Comparison of ENCODE assay signal across 10 cellular contexts in genomic region chr9:119365291-119366027, GRCh38. TPM values are rescaled to one million over a fixed set of nuclear protein-coding genes. Genes with fewer than 3 reads are reported as not detected.
DNase-seq lines count a peak whose midpoint lies in the region; ATAC-seq and TF ChIP-seq lines count a peak whose summit lies in the region.
"Had no signal": no experiment of that assay in that cellular context is flagged by ENCODE, and none has a peak within 500 bp of the region (broad histone marks: within the 10 kb centered on the region; RNA-seq: fewer than 3 reads in every experiment).

No MANE protein-coding gene starts in this region.

- H3K27ac ChIP-seq in HEK293 (ENCODE audit: extremely low read depth, low read depth, low read length), result no peak overlapping the region
- no peak overlapping the region for H3K27ac ChIP-seq in OCI-LY3 (ENCODE audit: low read length)
- H3K27ac ChIP-seq in smooth muscle cell (ENCODE audit: low read depth), result no peak overlapping the region

- no peak overlapping the region for H3K9ac ChIP-seq in OCI-LY3 (ENCODE audit: low read length)
- H3K9ac ChIP-seq in smooth muscle cell (ENCODE audit: low read depth), result no peak overlapping the region

- H3K4me2 ChIP-seq in OCI-LY3 (ENCODE audit: low read length), result no peak overlapping the region
- H3K4me2 ChIP-seq in smooth muscle cell, result no peak overlapping the region

- WGBS in smooth muscle cell (ENCODE audit: low lambda C conversion rate), result 8% methylated on average over 9 of the region's 9 CpGs

- H3K79me2 ChIP-seq in OCI-LY3 (ENCODE audit: low read length), result no peaks in the 10 kb centered on the region
- H3K79me2 ChIP-seq in smooth muscle cell (ENCODE audit: low read depth), result no peaks in the 10 kb centered on the region

- no peak overlapping the region for H2AFZ ChIP-seq in OCI-LY3 (ENCODE audit: low read depth, low read length)
- H2AFZ ChIP-seq in smooth muscle cell (ENCODE audit: low read depth), result no peak overlapping the region

- no peak overlapping the region for H3K4me3 ChIP-seq in HEK293 (ENCODE audit: low read depth, low read length)
- no peak overlapping the region for H3K4me3 ChIP-seq in OCI-LY3 (ENCODE audit: low read length)
- no peak overlapping the region for H3K4me3 ChIP-seq in fibroblast of villous mesenchyme (ENCODE audit: low read depth, low read length)
- no peak overlapping the region for H3K4me3 ChIP-seq in smooth muscle cell

- H4K20me1 ChIP-seq in OCI-LY3 (ENCODE audit: insufficient read depth, low read length) (no peaks in the 10 kb centered on the region), smooth muscle cell (ENCODE audit: low read depth) (no peaks in the 10 kb centered on the region)

- ATAC-seq in GM21526 (IDR thresholded peaks at IDR 0.05; ENCODE audit: low FRiP score, unreplicated experiment) (no peak), HG03025 (IDR thresholded peaks at IDR 0.05; ENCODE audit: low FRiP score, unreplicated experiment) (no peak)

- H3K9me3 ChIP-seq in HEK293 (ENCODE audit: control insufficient read depth, insufficient read depth, low read depth, low read length), result no peaks in the 10 kb centered on the region
- H3K9me3 ChIP-seq in OCI-LY3 (ENCODE audit: insufficient read depth, low read length), result no peaks in the 10 kb centered on the region
- H3K9me3 ChIP-seq in smooth muscle cell (replicated peaks; ENCODE audit: low read depth), result no peaks in the 10 kb centered on the region

- H3K4me1 ChIP-seq in HEK293 (ENCODE audit: control insufficient read depth, insufficient read depth, low read length) (no peaks in the 10 kb centered on the region), OCI-LY3 (ENCODE audit: low read length) (no peaks in the 10 kb centered on the region), smooth muscle cell (ENCODE audit: low read depth) (peaks cover 12% of the 10 kb centered on the region)

- DNase-seq in COLO668 (lab: John Stamatoyannopoulos, UW; ENCODE audit: unreplicated experiment) (peak; percentile 70), fibroblast of villous mesenchyme (ENCODE audit: low read depth) (peak; percentile 16), smooth muscle cell (lab: John Stamatoyannopoulos, UW; ENCODE audit: unreplicated experiment) (no peak), NCI-H187 treated with DMSO at 0.1 percent for 48 hours (lab: John Stamatoyannopoulos, UW) (no peak)

- TF ChIP-seq CTCF in HEK293 (tag by site-specific recombination; IDR thresholded peaks at IDR 0.05), result no peak
- peak; percentile 46 for TF ChIP-seq CTCF in OCI-LY3 (IDR thresholded peaks at IDR 0.05; ENCODE audit: low read depth, low read length)
- peak; percentile 53 for TF ChIP-seq CTCF in fibroblast of villous mesenchyme (IDR thresholded peaks at IDR 0.05; ENCODE audit: insufficient read depth, low read depth, low read length)
- peak; percentile 74 for TF ChIP-seq CTCF in smooth muscle cell (IDR thresholded peaks at IDR 0.05; ENCODE audit: borderline replicate concordance, insufficient read depth, poor library complexity, severe bottlenecking)

- H3K27me3 ChIP-seq in OCI-LY3 (ENCODE audit: low read depth, low read length) (no peaks in the 10 kb centered on the region), smooth muscle cell (ENCODE audit: low read depth) (peaks cover 59% of the 10 kb centered on the region)

- no peaks in the 10 kb centered on the region for H3K36me3 ChIP-seq in HEK293 (ENCODE audit: control insufficient read depth in 2 of 2, insufficient read depth in 1 of 2, low read length in 2 of 2)
- no peaks in the 10 kb centered on the region for H3K36me3 ChIP-seq in OCI-LY3 (replicated peaks; ENCODE audit: low read depth, low read length)
- H3K36me3 ChIP-seq in smooth muscle cell (ENCODE audit: low read depth), result no peaks in the 10 kb centered on the region

- CTCF ChIA-PET in HEK293 (lab: Yijun Ruan, JAX), result interaction anchor here (0.7 to 1.9 kb wide), 9 partner anchors 11 to 1878 kb away, joined by 3 to 8 read pairs (median 3); no protein-coding TSS in a partner anchor

- POLR2A ChIA-PET in HEK293 (lab: Yijun Ruan, JAX), result no interaction called here

- no peaks in the 10 kb centered on the region for H3F3A ChIP-seq in smooth muscle cell (ENCODE audit: low read depth)

TF ChIP-seq in HEK293, 187 proteins besides CTCF, POLR2A, EP300 and RAD21:
- TF ChIP-seq ZNF16 (tag by site-specific recombination; IDR thresholded peaks at IDR 0.05; ENCODE audit: low read depth) (no peak), ZNF654 (tag by site-specific recombination; IDR thresholded peaks at IDR 0.05; ENCODE audit: low read depth) (peak; percentile 14; the same call in 1 of the 2 replicates), ZIC2 (tag by site-specific recombination; IDR thresholded peaks at IDR 0.05) (no peak)

RNA-seq across cellular contexts. Expression of gene BRINP1, which starts 3.8 kb away (rescaled TPM):
- total RNA-seq in fibroblast of villous mesenchyme (under 0.01 TPM in 2 replicates), smooth muscle cell (0.45 and 0.54 TPM in 2 replicates)
- polyA plus RNA-seq in smooth muscle cell, result 0.19 TPM in 1 of 2 replicates, not detected in the other
- total RNA-seq: HT1080, mononuclear cell had no signal

Comparison
In these comparisons a context has a peak if more than half of its experiments do, and no peak if none do; other contexts are left out.
1. DNase-seq: peak in COLO668 (single experiment) and fibroblast of villous mesenchyme (single experiment); none in smooth muscle cell (single experiment) and NCI-H187 treated with DMSO at 0.1 percent for 48 hours (single experiment).